In genomic region chr12:69161835-69162234, GRCh38 we compare ENCODE assay signal across 7 cellular contexts.
DNase-seq lines count a peak whose midpoint lies in the region; ATAC-seq and TF ChIP-seq lines count a peak whose summit lies in the region.

No MANE protein-coding gene starts in this region.

- no peaks in the 10 kb centered on the region for H3K9me3 ChIP-seq in T-helper 17 cell (ENCODE audit: control insufficient read depth, low read length, poor library complexity, severe bottlenecking)

- no peaks in the 10 kb centered on the region for H3K27me3 Mint-ChIP-seq in T-helper 17 cell

- H3K36me3 Mint-ChIP-seq in T-helper 17 cell (ENCODE audit: low read depth) = no peaks in the 10 kb centered on the region

- peaks cover 8% of the 10 kb centered on the region for H3K4me1 Mint-ChIP-seq in T-helper 17 cell

- no peak overlapping the region for H3K4me3 ChIP-seq in coronary artery

- no peak overlapping the region for H3K27ac ChIP-seq in coronary artery

- H3K27ac Mint-ChIP-seq in T-helper 17 cell = peak overlapping the region; percentile 73

- peak; percentile 69 for ATAC-seq in GM18909 (IDR thresholded peaks at IDR 0.05; ENCODE audit: poor library complexity, unreplicated experiment)
- peak; percentile 61 for ATAC-seq in HG02973 (IDR thresholded peaks at IDR 0.05; ENCODE audit: unreplicated experiment)
- ATAC-seq in T-helper 17 cell = peak; percentile 89

- peak in 2 of 3 donors; percentile 18 to 19 for DNase-seq in T-helper 17 cell
- peak; percentile 56 for DNase-seq in putamen (ENCODE audit: low spot score)
- no peak for DNase-seq in coronary artery (ENCODE audit: low spot score)
- no peak for DNase-seq in NCI-H1048 (lab: John Stamatoyannopoulos, UW)
- no peak for DNase-seq in cerebellar cortex (ENCODE audit: low spot score)

- H3K4me3 Mint-ChIP-seq in T-helper 17 cell = no peak overlapping the region

- no peak for TF ChIP-seq CTCF in coronary artery (IDR thresholded peaks at IDR 0.05)

Comparison
In these comparisons a context has a peak if more than half of its experiments do, and no peak if none do; other contexts are left out.
1. DNase-seq: peak in T-helper 17 cell (2 of 3) and putamen (single experiment); none in coronary artery (single experiment), NCI-H1048 (single experiment) and cerebellar cortex (single experiment).
2. Peak in every context shown above with its lines, with median percentiles within 50 percentile points of each other: ATAC-seq.